Comparison of ENCODE assay signal across 8 cellular contexts in the genomic region with DNA sequence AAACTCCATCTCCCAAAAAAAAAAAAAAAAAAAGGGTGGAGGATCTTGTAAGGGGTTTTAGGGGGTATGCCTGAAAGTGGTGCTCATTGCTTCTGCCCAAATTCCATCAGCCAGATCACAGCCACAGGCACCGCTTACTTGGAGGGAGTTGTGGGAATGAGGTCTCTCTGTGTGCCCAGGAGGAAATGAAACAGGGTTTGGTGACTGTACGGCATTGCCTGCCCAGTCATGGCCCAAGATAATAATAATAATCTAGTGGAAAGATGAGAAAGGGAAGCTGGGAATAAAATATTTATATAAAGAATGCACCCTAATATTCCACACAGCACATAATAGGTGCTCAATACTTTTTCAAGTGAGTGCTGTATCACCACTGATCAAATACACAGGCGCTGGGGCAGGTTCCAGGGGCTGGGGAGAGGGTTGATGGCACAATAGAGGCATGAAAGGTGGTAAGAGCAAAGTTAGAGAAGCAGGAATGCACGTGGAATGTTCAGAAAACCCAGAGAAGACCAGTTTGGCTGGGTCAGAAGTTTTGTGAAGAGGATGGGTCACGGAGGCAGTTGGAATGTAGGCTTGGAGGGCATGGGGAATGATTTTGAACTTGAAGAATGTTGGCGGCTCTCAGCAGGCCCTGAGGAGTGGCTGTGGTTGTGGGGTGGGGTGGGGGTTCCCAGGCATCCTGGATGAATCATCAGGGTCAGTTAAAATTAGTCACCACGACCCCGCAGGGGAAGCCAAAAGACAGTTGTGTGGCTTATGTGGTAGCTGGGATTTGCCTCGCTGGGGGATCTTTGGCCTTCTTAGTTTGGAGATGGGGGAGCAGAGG. TPM values are rescaled to one million over a fixed set of nuclear protein-coding genes. Genes with fewer than 3 reads are reported as not detected.
DNase-seq lines count a peak whose midpoint lies in the region; ATAC-seq, FAIRE-seq and TF ChIP-seq lines count a peak whose summit lies in the region.

No MANE protein-coding gene starts in this region.

- H3K79me2 ChIP-seq in GM12878 (ENCODE audit: control insufficient read depth, insufficient read depth, low read length): no peaks in the 10 kb centered on the region

- peak; percentile 49 for FAIRE-seq in GM12878 (lab: Jason Lieb, UNC)

- WGBS in GM12878 (ENCODE audit: insufficient coverage, insufficient replicate concordance, low lambda C conversion rate, missing lambda C conversion rate): 6% methylated on average over 9 of the region's 9 CpGs
- WGBS in stomach, 5 donors: 23 to 35% (median 28%) methylated on average over 8 to 9 of the region's 9 CpGs

- POLR2A ChIA-PET in GM12878 (lab: Charles Lee): interaction anchor here (0.7 kb wide), 1 partner anchor 19 kb away, joined by 3 read pairs; a partner anchor contains a TSS

- SMC1A ChIA-PET in GM12878 (lab: Charles Lee; ENCODE audit: uncharacterized antibody, unreplicated experiment): interaction anchor here (1.0 to 2.8 kb wide), 4 partner anchors 291 to 534 kb away, joined by 3 to 8 read pairs (median 4); no protein-coding TSS in a partner anchor

- in situ Hi-C loops in GM12878 (cut with MboI): no loop called here

- CTCF ChIA-PET in GM12878 (lab: Yijun Ruan, JAX): interaction anchor here (0.5 to 3.7 kb wide), 8 partner anchors 18 to 548 kb away, joined by 3 to 26 read pairs (median 3); a partner anchor contains a TSS

- TF ChIP-seq EP300 in GM12878 (IDR thresholded peaks at IDR 0.05; ENCODE audit: borderline replicate concordance in 1 of 2, control insufficient read depth in 1 of 2, low read depth in 2 of 2, low read length in 2 of 2) (peak; percentile 56 to 60; a peak in 1 of 4 replicates), stomach (IDR thresholded peaks at IDR 0.05) (no peak)

- RAD21 ChIA-PET in GM12878 (lab: Charles Lee; ENCODE audit: unreplicated experiment): interaction anchor here (0.7 to 5.7 kb wide), 6 partner anchors 16 to 290 kb away, joined by 3 to 30 read pairs (median 4); a partner anchor contains a TSS

- DNase-seq in GM19240 (ENCODE audit: insufficient read length, low spot score): peak; percentile 35
- DNase-seq in SJSA1 (ENCODE audit: low read depth in 1 of 2, low spot score in 2 of 2): peak; percentile 99
- DNase-seq in GM12878 (ENCODE audit: low read depth, low spot score): peak; percentile 61
- peak; percentile 63 for DNase-seq in lower lobe of right lung
- DNase-seq in stomach: peak; percentile 50

- H2AFZ ChIP-seq in GM12878 (ENCODE audit: control insufficient read depth, low read depth, low read length): no peak overlapping the region; the same call in 1 of the 2 replicates

- peak; percentile 53 for ATAC-seq in GM12878
- ATAC-seq in lower lobe of right lung: peak; percentile 56 to 66
- no peak for ATAC-seq in GM19023 (IDR thresholded peaks at IDR 0.05; ENCODE audit: unreplicated experiment)
- ATAC-seq in HG02938 (IDR thresholded peaks at IDR 0.05; ENCODE audit: unreplicated experiment): no peak
- no peak for ATAC-seq in HG03175 (IDR thresholded peaks at IDR 0.05; ENCODE audit: unreplicated experiment)

- no peak overlapping the region; the same call in 1 of the 2 replicates for H3K9ac ChIP-seq in GM12878 (ENCODE audit: control insufficient read depth, insufficient read depth, low read length)

- TF ChIP-seq RAD21 in GM12878 (IDR thresholded peaks at IDR 0.05; ENCODE audit: insufficient read depth, low read depth, low read length): no peak

- H3K36me3 ChIP-seq in SJSA1 (no peaks in the 10 kb centered on the region), GM12878 (ENCODE audit: control insufficient read depth in 2 of 2, insufficient read depth in 2 of 2, low read length in 1 of 2) (no peaks in the 10 kb centered on the region), lower lobe of right lung (no peaks in the 10 kb centered on the region), stomach (no peaks in the 10 kb centered on the region)

- peak overlapping the region; percentile 14 for H3K4me2 ChIP-seq in GM12878 (ENCODE audit: control insufficient read depth, insufficient read depth)

- H3K4me3 ChIP-seq in SJSA1: no peak overlapping the region
- H3K4me3 ChIP-seq in GM12878: 0 out of 2 replicates have a peak overlapping the region, but pooled peaks have one; percentile 30
- no peak overlapping the region for H3K4me3 ChIP-seq in lower lobe of right lung
- H3K4me3 ChIP-seq in stomach: no peak overlapping the region

- no peaks in the 10 kb centered on the region for H3K27me3 ChIP-seq in SJSA1 (replicated peaks)
- no peaks in the 10 kb centered on the region for H3K27me3 ChIP-seq in GM12878 (replicated peaks in 1 of 2; ENCODE audit: control insufficient read depth in 2 of 2, insufficient read depth in 2 of 2, low read length in 1 of 2)
- no peaks in the 10 kb centered on the region for H3K27me3 ChIP-seq in lower lobe of right lung (ENCODE audit: low read depth)
- H3K27me3 ChIP-seq in stomach: no peaks in the 10 kb centered on the region

- H3K4me1 ChIP-seq in SJSA1 (replicated peaks): peaks cover 46% of the 10 kb centered on the region
- H3K4me1 ChIP-seq in GM12878 (ENCODE audit: control insufficient read depth, insufficient read depth, low read length): peaks cover 17% of the 10 kb centered on the region
- H3K4me1 ChIP-seq in lower lobe of right lung: peaks cover 16% of the 10 kb centered on the region
- H3K4me1 ChIP-seq in stomach: peaks cover 10 to 24% (median 13%) of the 10 kb centered on the region in 4 donors

- BruUV-seq in GM12878 (replicated peaks; lab: Mats Ljungman, UMichigan): no TSS peak

- no peak for TF ChIP-seq POLR2A in GM12878 (IDR thresholded peaks at IDR 0.05; ENCODE audit: low read depth, low read length)
- TF ChIP-seq POLR2A in stomach (IDR thresholded peaks at IDR 0.05): no peak

- no peak for TF ChIP-seq CTCF in GM12878 (IDR thresholded peaks at IDR 0.05 in 2 of 3, conservative IDR thresholded peaks at IDR 0.05 in 1 of 3; ENCODE audit: control insufficient read depth in 2 of 3, extremely low read depth in 1 of 3, insufficient read depth in 1 of 3, low read depth in 3 of 3, low read length in 3 of 3)
- no peak for TF ChIP-seq CTCF in lower lobe of right lung (IDR thresholded peaks at IDR 0.05)
- TF ChIP-seq CTCF in stomach (IDR thresholded peaks at IDR 0.05): no peak

- H3K27ac ChIP-seq in SJSA1 (peak overlapping the region; percentile 94), GM12878 (ENCODE audit: control insufficient read depth, insufficient read depth) (peak overlapping the region; percentile 64), lower lobe of right lung (peak overlapping the region; percentile 64), stomach (peak overlapping the region; percentile 40 to 95 (median 88))

- no peaks in the 10 kb centered on the region for H4K20me1 ChIP-seq in GM12878 (ENCODE audit: control insufficient read depth, insufficient read depth)

- intact Hi-C loops in GM12878 (cut with micrococcal nuclease; ENCODE audit: unreplicated experiment): loop anchor here (5.0 kb wide), 2 partner anchors 113 to 208 kb away; no protein-coding TSS in a partner anchor
- intact Hi-C loops in lower lobe of right lung (cut with DNase I): loop anchor here (10.0 kb wide), 1 partner anchor 285 kb away; no protein-coding TSS in a partner anchor
- intact Hi-C loops in stomach (cut with DNase I; ENCODE audit: low total_unique reads): loop anchor here (5.0 to 10.0 kb wide), 2 partner anchors 288 to 495 kb away; no protein-coding TSS in a partner anchor

- H3K9me3 ChIP-seq in SJSA1 (replicated peaks) (no peaks in the 10 kb centered on the region), GM12878 (replicated peaks; ENCODE audit: control insufficient read depth, insufficient read depth, low read length) (peaks cover 1% of the 10 kb centered on the region; the same call in 1 of the 3 replicates), lower lobe of right lung (no peaks in the 10 kb centered on the region), stomach (no peaks in the 10 kb centered on the region)

RNA-seq across cellular contexts. Expression of a gene that starts 12.5 kb away (rescaled TPM):
- not detected in 2 replicates for total RNA-seq in SJSA1 (2014; rRNA removed; shearing (Covaris generic))
- total RNA-seq in GM12878 (2013; cell fraction: nucleolus; rRNA removed): not detected in 2 replicates
- 0.16 and 0.23 TPM in 2 replicates for total RNA-seq in GM12878 (2014; rRNA removed)
- 0.31 TPM in 1 of 2 replicates, not detected in the other for total RNA-seq in GM12878 (2014; rRNA removed; fragmentation: Illumina TruSeq; extraction: Trizol)
- 0.41 TPM in 1 of 2 replicates, not detected in the other for total RNA-seq in GM12878 (2021)
- not detected for polyA plus RNA-seq in GM12878 (2011; ENCODE audit: low read depth)
- 0.19 and 0.33 TPM in 2 replicates for polyA plus RNA-seq in GM12878 (2011; rRNA removed)
- 0.18 and 0.48 TPM in 2 replicates for polyA plus RNA-seq in GM12878 (2011; cell fraction: cytosol; rRNA removed)
- 0.31 TPM in 1 of 2 replicates, not detected in the other for polyA plus RNA-seq in GM12878 (2011; cell fraction: nucleus; rRNA removed)
- polyA plus RNA-seq in GM12878 (2012): not detected in 2 replicates
- 0.15 TPM in 1 of 2 replicates, not detected in the other for polyA plus RNA-seq in GM12878 (2014; fragmentation: Illumina TruSeq; extraction: Trizol)
- under 1 TPM in 1 of 2 experiments, not detected in 1; 0.09 TPM for polyA plus RNA-seq in GM12878 (2014; fragmentation: Nextera tagmentation; extraction: Ambion mirVana)
- polyA plus RNA-seq in GM12878 (2014; rRNA removed): 0.18 and 0.24 TPM in 2 replicates
- polyA plus RNA-seq in GM12878 (2016; fragmentation: Nextera tagmentation; extraction: Ambion mirVana): not detected
- polyA minus RNA-seq in GM12878 (2011; rRNA and poly(A)+ RNA removed): not detected in 2 replicates
- polyA minus RNA-seq in GM12878 (2011; cell fraction: cytosol; rRNA and poly(A)+ RNA removed): not detected in 2 replicates
- not detected in 2 replicates for polyA minus RNA-seq in GM12878 (2011; cell fraction: nucleus; rRNA and poly(A)+ RNA removed)
- total RNA-seq in lower lobe of right lung: 0.86 TPM
- 1 to 10 TPM in 1 of 5 donors, under 1 TPM in 1, not detected in 3; 0.87 to 1.3 TPM for total RNA-seq in stomach
- polyA plus RNA-seq in stomach: 10 to 100 TPM in 1 of 3 donors, 1 to 10 TPM in 2; 2.2 to 29.5 (median 6.9) TPM

RNA-seq across cellular contexts. Expression of a gene that starts 18.6 kb away (rescaled TPM):
- total RNA-seq in SJSA1 (2014; rRNA removed; shearing (Covaris generic)): 14.0 and 22.6 TPM in 2 replicates
- 5.7 and 5.9 TPM in 2 replicates for total RNA-seq in GM12878 (2013; cell fraction: nucleolus; rRNA removed)
- total RNA-seq in GM12878 (2014; rRNA removed) (20.7 and 26.0 TPM in 2 replicates), GM12878 (2014; rRNA removed; fragmentation: Illumina TruSeq; extraction: Trizol) (22.9 and 23.0 TPM in 2 replicates), GM12878 (2021) (16.2 and 16.9 TPM in 2 replicates), lower lobe of right lung (53.8 TPM), stomach (10 to 100 TPM in 4 of 5 donors, 1 to 10 TPM in 1; 4.5 to 21.5 (median 10.5) TPM)
- polyA plus RNA-seq in GM12878 (2011; ENCODE audit: low read depth): 4.0 TPM
- polyA plus RNA-seq in GM12878 (2011; rRNA removed) (10.4 and 13.7 TPM in 2 replicates), GM12878 (2014; fragmentation: Illumina TruSeq; extraction: Trizol) (13.2 and 15.9 TPM in 2 replicates), GM12878 (2014; fragmentation: Nextera tagmentation; extraction: Ambion mirVana) (1 to 10 TPM; 4.3 to 6.7 TPM), GM12878 (2014; rRNA removed) (7.3 and 8.2 TPM in 2 replicates), GM12878 (2016; fragmentation: Nextera tagmentation; extraction: Ambion mirVana) (1 to 10 TPM; 5.7 to 6.4 TPM), stomach (1 to 10 TPM; 3.9 to 7.0 (median 4.9) TPM)
- 6.3 and 7.1 TPM in 2 replicates for polyA plus RNA-seq in GM12878 (2011; cell fraction: cytosol; rRNA removed)
- polyA plus RNA-seq in GM12878 (2011; cell fraction: nucleus; rRNA removed): 3.8 TPM in 2 replicates
- 4.3 and 5.8 TPM in 2 replicates for polyA plus RNA-seq in GM12878 (2012)
- 21.0 and 22.7 TPM in 2 replicates for polyA minus RNA-seq in GM12878 (2011; rRNA and poly(A)+ RNA removed)
- 9.1 and 10.6 TPM in 2 replicates for polyA minus RNA-seq in GM12878 (2011; cell fraction: cytosol; rRNA and poly(A)+ RNA removed)
- polyA minus RNA-seq in GM12878 (2011; cell fraction: nucleus; rRNA and poly(A)+ RNA removed): 4.7 and 5.6 TPM in 2 replicates

Comparison
In these comparisons a context has a peak if more than half of its experiments do, and no peak if none do; other contexts are left out.
1. DNase-seq: peak in every context shown above with its lines; median percentile 99 in SJSA1; 63 in lower lobe of right lung; 61 in GM12878; 50 in stomach; 35 in GM19240.
2. ATAC-seq: peak in GM12878 (single experiment) and lower lobe of right lung (2 of 2); none in GM19023 (single experiment), HG02938 (single experiment) and HG03175 (single experiment).
3. Peak in every context shown above with its lines, with median percentiles within 50 percentile points of each other: H3K27ac ChIP-seq.